In genomic region chr10:44306147-44306710, GRCh38 we compare ENCODE assay signal across 14 cellular contexts.
DNase-seq lines count a peak whose midpoint lies in the region; ATAC-seq and TF ChIP-seq lines count a peak whose summit lies in the region.
"Had no signal": no experiment of that assay in that cellular context is flagged by ENCODE, and none has a peak within 500 bp of the region (broad histone marks: within the 10 kb centered on the region; RNA-seq: fewer than 3 reads in every experiment).

No MANE protein-coding gene starts in this region.

- H3K27ac ChIP-seq in GM23248 (peak overlapping the region; percentile 23), tibial artery (peak overlapping the region; percentile 18 to 21)
- H3K27ac ChIP-seq: skin epidermis had no signal

- no peaks in the 10 kb centered on the region for H3K9me2 ChIP-seq in GM23248 (ENCODE audit: insufficient read depth)

- peak overlapping the region; percentile 40 for H3K4me2 ChIP-seq in GM23248 (ENCODE audit: unreplicated experiment)

- WGBS in GM23248 (ENCODE audit: low coverage in 1 of 2, low lambda C conversion rate in 2 of 2, missing lambda C conversion rate in 2 of 2), 2 experiments, result 46 to 47% methylated on average over 4 of the region's 4 CpGs

- H3K9ac ChIP-seq in GM23248, result no peak overlapping the region

- no peaks in the 10 kb centered on the region for H4K20me1 ChIP-seq in GM23248 (ENCODE audit: insufficient read depth)

- H3K79me2 ChIP-seq in GM23248 (ENCODE audit: insufficient read depth), result no peaks in the 10 kb centered on the region

- in situ Hi-C loops in GM23248 (cut with MboI), result no loop called here

- H3K4me3 ChIP-seq in GM23248, result no peak overlapping the region
- no peak overlapping the region for H3K4me3 ChIP-seq in fibroblast of villous mesenchyme (ENCODE audit: low read depth, low read length)
- H3K4me3 ChIP-seq in tibial artery, result no peak overlapping the region
- H3K4me3 ChIP-seq: skin epidermis had no signal

- DNase-seq in GM23248 (peak; percentile 86), amniotic epithelial cell (ENCODE audit: low read depth) (peak; percentile 13), fibroblast of villous mesenchyme (ENCODE audit: low read depth) (peak; percentile 11), tibial artery (no peak), D341Med (ENCODE audit: low spot score) (no peak)
- DNase-seq: activated CD4-positive, alpha-beta T cell treated with anti-CD3 and anti-CD28 coated beads, Interleukin-2, amount 10 ng/mL, durations not matched to agents 7 days and 5 days; COR-L47; NCI-H1092 treated with DMSO at 0.1 percent for 48 hours; NCI-H345; nephron progenitor cell; OCI-M1 had no signal

- H3F3A ChIP-seq in GM23248 (ENCODE audit: insufficient read depth), result peaks cover 24% of the 10 kb centered on the region

- ATAC-seq in GM21529 (IDR thresholded peaks at IDR 0.05; ENCODE audit: unreplicated experiment), result no peak
- ATAC-seq in HG03135 (IDR thresholded peaks at IDR 0.05; ENCODE audit: unreplicated experiment), result no peak

- H3K36me3 ChIP-seq in GM23248 (ENCODE audit: low read depth), result no peaks in the 10 kb centered on the region
- no peaks in the 10 kb centered on the region for H3K36me3 ChIP-seq in tibial artery

- H2AFZ ChIP-seq in GM23248, result no peak overlapping the region

- H3K27me3 ChIP-seq in GM23248 (replicated peaks; ENCODE audit: insufficient read depth), result no peaks in the 10 kb centered on the region
- no peaks in the 10 kb centered on the region for H3K27me3 ChIP-seq in tibial artery

- H3K4me1 ChIP-seq in GM23248 (ENCODE audit: insufficient read depth), result peaks cover 20% of the 10 kb centered on the region
- H3K4me1 ChIP-seq in tibial artery, result peaks cover 0 to 16% (median 12%) of the 10 kb centered on the region in 4 donors

- intact Hi-C loops in tibial artery (cut with DNase I; ENCODE audit: low total_unique reads), result no loop called here

- no peaks in the 10 kb centered on the region for H3K9me3 ChIP-seq in GM23248 (ENCODE audit: low read depth)
- no peaks in the 10 kb centered on the region for H3K9me3 ChIP-seq in tibial artery

- TF ChIP-seq CTCF in fibroblast of villous mesenchyme (IDR thresholded peaks at IDR 0.05; ENCODE audit: insufficient read depth, low read depth, low read length) (no peak), tibial artery (IDR thresholded peaks at IDR 0.05) (no peak)

Comparison
In these comparisons a context has a peak if more than half of its experiments do, and no peak if none do; other contexts are left out.
1. DNase-seq: peak in GM23248 (single experiment), amniotic epithelial cell (single experiment) and fibroblast of villous mesenchyme (single experiment); none in tibial artery (0 of 2) and D341Med (single experiment).